ENCODE assay signal across 12 cellular contexts in genomic region chr11:36249271-36249670, GRCh38. TPM values are rescaled to one million over a fixed set of nuclear protein-coding genes. Genes with fewer than 3 reads are reported as not detected.
DNase-seq lines count a peak whose midpoint lies in the region; ATAC-seq and TF ChIP-seq lines count a peak whose summit lies in the region.
"Had no signal": no experiment of that assay in that cellular context is flagged by ENCODE, and none has a peak within 500 bp of the region (broad histone marks: within the 10 kb centered on the region; RNA-seq: fewer than 3 reads in every experiment).

No MANE protein-coding gene starts in this region.

- H3K4me3 ChIP-seq in lower lobe of right lung: no peak overlapping the region
- H3K4me3 ChIP-seq: body of pancreas, prostate gland had no signal

- no peaks in the 10 kb centered on the region for H3K27me3 ChIP-seq in lower lobe of right lung (ENCODE audit: low read depth)
- H3K27me3 ChIP-seq: body of pancreas had no signal

- H3K9me3 ChIP-seq in lower lobe of right lung: no peaks in the 10 kb centered on the region
- H3K9me3 ChIP-seq: body of pancreas, prostate gland had no signal

- ATAC-seq in lower lobe of right lung (peak; percentile 26 to 45), HG02642 (IDR thresholded peaks at IDR 0.05; ENCODE audit: poor library complexity, unreplicated experiment) (no peak), HG03159 (IDR thresholded peaks at IDR 0.05; ENCODE audit: unreplicated experiment) (no peak)
- ATAC-seq: body of pancreas had no signal

- no peak overlapping the region for H3K27ac ChIP-seq in lower lobe of right lung
- H3K27ac ChIP-seq: body of pancreas, prostate gland had no signal

- intact Hi-C loops in lower lobe of right lung (cut with DNase I): no loop called here

- no peak for TF ChIP-seq CTCF in lower lobe of right lung (IDR thresholded peaks at IDR 0.05)

- H3K36me3 ChIP-seq in lower lobe of right lung: no peaks in the 10 kb centered on the region
- H3K36me3 ChIP-seq: prostate gland had no signal

- no peaks in the 10 kb centered on the region for H3K4me1 ChIP-seq in lower lobe of right lung
- H3K4me1 ChIP-seq: body of pancreas, prostate gland had no signal

- peak; percentile 83 for DNase-seq in Daoy (ENCODE audit: low read depth)
- peak; percentile 17 to 20 for DNase-seq in Kasumi-1 (lab: John Stamatoyannopoulos, UW)
- peak; percentile 81 for DNase-seq in brain pericyte (ENCODE audit: low read depth, low spot score)
- DNase-seq in lower lobe of right lung: no peak
- no peak for DNase-seq in stimulated activated naive CD4-positive, alpha-beta T cell treated with Interleukin-2 at 50 U/mL for 16 hours (lab: John Stamatoyannopoulos, UW)
- no peak for DNase-seq in pons (ENCODE audit: low spot score)
- DNase-seq: activated CD4-positive, alpha-beta T cell treated with anti-CD3 and anti-CD28 coated beads for 1 hour; body of pancreas; DMS 273 treated with DMSO at 0.1 percent for 48 hours had no signal

RNA-seq across cellular contexts. Expression of gene COMMD9, which starts 40.0 kb away (rescaled TPM):
- 23.9 and 43.5 TPM in 2 replicates for total RNA-seq in Daoy (2014; rRNA removed; shearing (Covaris generic))
- 85.7 TPM for total RNA-seq in lower lobe of right lung

RNA-seq across cellular contexts. Expression of gene PRR5L, which starts 46.8 kb away (rescaled TPM):
- 51.8 and 69.9 TPM in 2 replicates for total RNA-seq in Daoy (2014; rRNA removed; shearing (Covaris generic))
- 24.9 TPM for total RNA-seq in lower lobe of right lung

Comparison
In these comparisons a context has a peak if more than half of its experiments do, and no peak if none do; other contexts are left out.
1. DNase-seq: peak in Daoy (single experiment), Kasumi-1 (2 of 2) and brain pericyte (single experiment); none in lower lobe of right lung (single experiment), stimulated activated naive CD4-positive, alpha-beta T cell treated with Interleukin-2 at 50 U/mL for 16 hours (single experiment) and pons (single experiment).
2. ATAC-seq: peak in lower lobe of right lung (2 of 2); none in HG02642 (single experiment) and HG03159 (single experiment).